9 cellular contexts compared by ENCODE assay signal in the genomic region with DNA sequence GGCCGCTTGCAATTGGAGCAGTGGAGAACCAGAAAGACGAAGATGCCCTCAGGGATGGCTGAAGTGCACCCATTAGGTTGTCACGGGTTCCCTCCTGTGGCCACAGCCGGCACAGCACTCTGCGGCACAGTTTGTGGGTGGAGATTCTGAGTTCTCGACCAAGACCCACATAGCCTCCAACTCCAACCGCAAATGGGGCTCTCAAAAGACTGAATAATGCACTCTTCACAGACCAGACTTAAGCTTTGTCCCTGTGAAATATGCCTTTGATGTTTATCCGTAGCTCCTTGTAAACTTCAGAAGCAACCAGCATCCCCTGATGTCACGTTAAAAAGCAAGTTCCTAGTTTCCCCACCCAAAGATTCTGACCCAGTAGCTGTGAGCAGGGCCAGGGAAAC. TPM values are rescaled to one million over a fixed set of nuclear protein-coding genes. Genes with fewer than 3 reads are reported as not detected.
DNase-seq lines count a peak whose midpoint lies in the region; ATAC-seq, FAIRE-seq and TF ChIP-seq lines count a peak whose summit lies in the region.
"Had no signal": no experiment of that assay in that cellular context is flagged by ENCODE, and none has a peak within 500 bp of the region (broad histone marks: within the 10 kb centered on the region; RNA-seq: fewer than 3 reads in every experiment).

No MANE protein-coding gene starts in this region.

- intact Hi-C loops in dorsolateral prefrontal cortex (cut with DNase I), result loop anchor here (2.0 to 5.0 kb wide), 3 partner anchors 164 to 254 kb away; a partner anchor contains a TSS

- H3K27ac ChIP-seq in C4-2B, result no peak overlapping the region
- no peak overlapping the region for H3K27ac ChIP-seq in dorsolateral prefrontal cortex
- H3K27ac ChIP-seq: SK-N-MC had no signal

- H3K27me3 ChIP-seq in dorsolateral prefrontal cortex, result peaks cover 0 to 8% (median 0%) of the 10 kb centered on the region in 45 donors

- TF ChIP-seq CTCF in C4-2B (conservative IDR thresholded peaks at IDR 0.05) (peak; percentile 86), dorsolateral prefrontal cortex (IDR thresholded peaks at IDR 0.05 in 54 of 56, conservative IDR thresholded peaks at IDR 0.05 in 2 of 56; ENCODE audit: low read depth in 1 of 56, partially characterized antibody in 56 of 56) (peak; percentile 40 to 89 (median 80))

- peak; percentile 54 for DNase-seq in GM19239 (ENCODE audit: insufficient read length, low spot score)
- peak; percentile 64 for DNase-seq in NCI-H510A treated with DMSO at 0.1 percent for 48 hours (lab: John Stamatoyannopoulos, UW)
- peak; percentile 56 for DNase-seq in activated CD4-positive, alpha-beta T cell treated with anti-CD3 and anti-CD28 coated beads, Interleukin-2, amount 50 U/mL, for 1 hour
- DNase-seq in dorsolateral prefrontal cortex, result peak in 9 of 10 donors; percentile 49 to 83 (median 74)
- peak; percentile 67 to 71 for DNase-seq in lung microvascular endothelial cell (ENCODE audit: low read depth in 2 of 2)
- DNase-seq in stimulated activated CD8-positive, alpha-beta memory T cell treated with anti-CD3 and anti-CD28 coated beads, Interleukin-2, amount 100 ng/mL, for 1 hour (ENCODE audit: low read depth in 2 of 2), result peak; percentile 33 to 34

- ATAC-seq in HG03432 (IDR thresholded peaks at IDR 0.05; ENCODE audit: unreplicated experiment), result peak; percentile 96

- FAIRE-seq in GM19239 (lab: Jason Lieb, UNC), result peak; percentile 72

- no peak overlapping the region for H3K4me3 ChIP-seq in dorsolateral prefrontal cortex
- H3K4me3 ChIP-seq: SK-N-MC had no signal

RNA-seq across cellular contexts. Expression of a gene that starts 0.9 kb away (rescaled TPM):
- total RNA-seq in dorsolateral prefrontal cortex (under 1 TPM in 1 of 120 experiments, not detected in 119; 0.42 TPM), lung microvascular endothelial cell (under 0.01 TPM in 1 of 2 replicates, not detected in the other)

RNA-seq across cellular contexts. Expression of a gene that starts 31.1 kb away (rescaled TPM):
- 1,000 to 10,000 TPM in 112 of 120 experiments, 100 to 1,000 TPM in 8; 650 to 4,349 (median 1,494) TPM for total RNA-seq in dorsolateral prefrontal cortex
- total RNA-seq in lung microvascular endothelial cell, result 88.5 and 164 TPM in 2 replicates

RNA-seq across cellular contexts. Expression of a gene that starts 38.4 kb away (rescaled TPM):
- total RNA-seq in dorsolateral prefrontal cortex, result not detected
- not detected in 2 replicates for total RNA-seq in lung microvascular endothelial cell
